1 cellular context compared by ENCODE assay signal in genomic region chr21:44338971-44339910, GRCh38.
TF ChIP-seq lines count a peak whose summit lies in the region.

Gene CFAP410 (minus strand): TSS chr21:44339390. CDS start chr21:44339194, 196 bp downstream.

TF ChIP-seq in HepG2, 621 proteins besides CTCF, POLR2A, EP300 and RAD21 (continued from another document and continues in another):
- TF ChIP-seq, protein P1, sequence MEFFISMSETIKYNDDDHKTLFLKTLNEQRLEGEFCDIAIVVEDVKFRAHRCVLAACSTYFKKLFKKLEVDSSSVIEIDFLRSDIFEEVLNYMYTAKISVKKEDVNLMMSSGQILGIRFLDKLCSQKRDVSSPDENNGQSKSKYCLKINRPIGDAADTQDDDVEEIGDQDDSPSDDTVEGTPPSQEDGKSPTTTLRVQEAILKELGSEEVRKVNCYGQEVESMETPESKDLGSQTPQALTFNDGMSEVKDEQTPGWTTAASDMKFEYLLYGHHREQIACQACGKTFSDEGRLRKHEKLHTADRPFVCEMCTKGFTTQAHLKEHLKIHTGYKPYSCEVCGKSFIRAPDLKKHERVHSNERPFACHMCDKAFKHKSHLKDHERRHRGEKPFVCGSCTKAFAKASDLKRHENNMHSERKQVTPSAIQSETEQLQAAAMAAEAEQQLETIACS (CRISPR knock-in tag; IDR thresholded peaks at IDR 0.05): peak; percentile 49
- TF ChIP-seq SP1 (IDR thresholded peaks at IDR 0.05): 0 out of 2 replicates have a peak, but pooled peaks have one; percentile 33
- TF ChIP-seq SP1 (CRISPR knock-in tag; IDR thresholded peaks at IDR 0.05): no peak; the same call in 1 of the 2 replicates
- TF ChIP-seq, protein P2, sequence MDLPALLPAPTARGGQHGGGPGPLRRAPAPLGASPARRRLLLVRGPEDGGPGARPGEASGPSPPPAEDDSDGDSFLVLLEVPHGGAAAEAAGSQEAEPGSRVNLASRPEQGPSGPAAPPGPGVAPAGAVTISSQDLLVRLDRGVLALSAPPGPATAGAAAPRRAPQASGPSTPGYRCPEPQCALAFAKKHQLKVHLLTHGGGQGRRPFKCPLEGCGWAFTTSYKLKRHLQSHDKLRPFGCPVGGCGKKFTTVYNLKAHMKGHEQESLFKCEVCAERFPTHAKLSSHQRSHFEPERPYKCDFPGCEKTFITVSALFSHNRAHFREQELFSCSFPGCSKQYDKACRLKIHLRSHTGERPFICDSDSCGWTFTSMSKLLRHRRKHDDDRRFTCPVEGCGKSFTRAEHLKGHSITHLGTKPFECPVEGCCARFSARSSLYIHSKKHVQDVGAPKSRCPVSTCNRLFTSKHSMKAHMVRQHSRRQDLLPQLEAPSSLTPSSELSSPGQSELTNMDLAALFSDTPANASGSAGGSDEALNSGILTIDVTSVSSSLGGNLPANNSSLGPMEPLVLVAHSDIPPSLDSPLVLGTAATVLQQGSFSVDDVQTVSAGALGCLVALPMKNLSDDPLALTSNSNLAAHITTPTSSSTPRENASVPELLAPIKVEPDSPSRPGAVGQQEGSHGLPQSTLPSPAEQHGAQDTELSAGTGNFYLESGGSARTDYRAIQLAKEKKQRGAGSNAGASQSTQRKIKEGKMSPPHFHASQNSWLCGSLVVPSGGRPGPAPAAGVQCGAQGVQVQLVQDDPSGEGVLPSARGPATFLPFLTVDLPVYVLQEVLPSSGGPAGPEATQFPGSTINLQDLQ (CRISPR knock-in tag; IDR thresholded peaks at IDR 0.05): no peak
- peak; percentile 93 for TF ChIP-seq BRD4 (CRISPR knock-in tag; IDR thresholded peaks at IDR 0.05)
- no peak; the same call in 1 of the 2 replicates for TF ChIP-seq DZIP1 (CRISPR knock-in tag; IDR thresholded peaks at IDR 0.05)
- peak; percentile 18; the same call in 1 of the 2 replicates for TF ChIP-seq ZNF773 (CRISPR knock-in tag; IDR thresholded peaks at IDR 0.05; ENCODE audit: borderline replicate concordance)
- no peak for TF ChIP-seq MAFF (IDR thresholded peaks at IDR 0.05; ENCODE audit: low read depth, low read length)
- TF ChIP-seq ARNT2 (CRISPR knock-in tag; IDR thresholded peaks at IDR 0.05; ENCODE audit: low read depth): no peak; the same call in 1 of the 2 replicates
- TF ChIP-seq ZNF33B (CRISPR knock-in tag; IDR thresholded peaks at IDR 0.05): no peak; the same call in none of the 2 replicates
- no peak for TF ChIP-seq CEBPG (CRISPR knock-in tag; IDR thresholded peaks at IDR 0.05)
- TF ChIP-seq KMT2A (CRISPR knock-in tag; IDR thresholded peaks at IDR 0.05): peak; percentile 85
- peak; percentile 80 for TF ChIP-seq UBTF (CRISPR knock-in tag; IDR thresholded peaks at IDR 0.05)
- TF ChIP-seq, protein P3, sequence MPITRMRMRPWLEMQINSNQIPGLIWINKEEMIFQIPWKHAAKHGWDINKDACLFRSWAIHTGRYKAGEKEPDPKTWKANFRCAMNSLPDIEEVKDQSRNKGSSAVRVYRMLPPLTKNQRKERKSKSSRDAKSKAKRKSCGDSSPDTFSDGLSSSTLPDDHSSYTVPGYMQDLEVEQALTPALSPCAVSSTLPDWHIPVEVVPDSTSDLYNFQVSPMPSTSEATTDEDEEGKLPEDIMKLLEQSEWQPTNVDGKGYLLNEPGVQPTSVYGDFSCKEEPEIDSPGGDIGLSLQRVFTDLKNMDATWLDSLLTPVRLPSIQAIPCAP (CRISPR knock-in tag; IDR thresholded peaks at IDR 0.05; ENCODE audit: low read depth): no peak
- peak; percentile 67 for TF ChIP-seq ATF2 (CRISPR knock-in tag; IDR thresholded peaks at IDR 0.05)
- no peak for TF ChIP-seq MLXIP (CRISPR knock-in tag; IDR thresholded peaks at IDR 0.05; ENCODE audit: borderline replicate concordance)
- no peak; the same call in 1 of the 2 replicates for TF ChIP-seq GPN1 (CRISPR knock-in tag; IDR thresholded peaks at IDR 0.05; ENCODE audit: borderline replicate concordance)
- TF ChIP-seq SYNCRIP (IDR thresholded peaks at IDR 0.05; ENCODE audit: insufficient read depth, low read depth, low read length): no peak
- TF ChIP-seq MED13 (CRISPR knock-in tag; IDR thresholded peaks at IDR 0.05): no peak
- TF ChIP-seq ZNF674 (CRISPR knock-in tag; IDR thresholded peaks at IDR 0.05; ENCODE audit: low read depth): no peak
- TF ChIP-seq, protein P4, sequence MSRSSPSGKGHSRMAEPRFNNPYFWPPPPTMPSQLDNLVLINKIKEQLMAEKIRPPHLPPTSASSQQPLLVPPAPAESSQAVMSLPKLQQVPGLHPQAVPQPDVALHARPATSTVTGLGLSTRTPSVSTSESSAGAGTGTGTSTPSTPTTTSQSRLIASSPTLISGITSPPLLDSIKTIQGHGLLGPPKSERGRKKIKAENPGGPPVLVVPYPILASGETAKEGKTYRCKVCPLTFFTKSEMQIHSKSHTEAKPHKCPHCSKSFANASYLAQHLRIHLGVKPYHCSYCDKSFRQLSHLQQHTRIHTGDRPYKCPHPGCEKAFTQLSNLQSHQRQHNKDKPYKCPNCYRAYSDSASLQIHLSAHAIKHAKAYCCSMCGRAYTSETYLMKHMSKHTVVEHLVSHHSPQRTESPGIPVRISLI (CRISPR knock-in tag; IDR thresholded peaks at IDR 0.05; ENCODE audit: borderline replicate concordance): no peak
- no peak for TF ChIP-seq ZNF557 (CRISPR knock-in tag; IDR thresholded peaks at IDR 0.05)
- no peak for TF ChIP-seq ZNF101 (CRISPR knock-in tag; IDR thresholded peaks at IDR 0.05; ENCODE audit: borderline replicate concordance, low read depth)
- peak; percentile 63; the same call in 1 of the 2 replicates for TF ChIP-seq ZNF232 (CRISPR knock-in tag; IDR thresholded peaks at IDR 0.05; ENCODE audit: borderline replicate concordance)
- TF ChIP-seq RELA (CRISPR knock-in tag; IDR thresholded peaks at IDR 0.05): peak; percentile 83; the same call in 1 of the 2 replicates
- peak; percentile 46; the same call in 1 of the 2 replicates for TF ChIP-seq RXRB (CRISPR knock-in tag; IDR thresholded peaks at IDR 0.05; ENCODE audit: borderline replicate concordance)
- TF ChIP-seq ZNF335 (CRISPR knock-in tag; IDR thresholded peaks at IDR 0.05): peak; percentile 61; the same call in 1 of the 2 replicates
- TF ChIP-seq ZNF263 (CRISPR knock-in tag; IDR thresholded peaks at IDR 0.05): 0 out of 2 replicates have a peak, but pooled peaks have one; percentile 17
- no peak for TF ChIP-seq ZIK1 (CRISPR knock-in tag; IDR thresholded peaks at IDR 0.05; ENCODE audit: borderline replicate concordance, low read depth)
- TF ChIP-seq, protein P5, sequence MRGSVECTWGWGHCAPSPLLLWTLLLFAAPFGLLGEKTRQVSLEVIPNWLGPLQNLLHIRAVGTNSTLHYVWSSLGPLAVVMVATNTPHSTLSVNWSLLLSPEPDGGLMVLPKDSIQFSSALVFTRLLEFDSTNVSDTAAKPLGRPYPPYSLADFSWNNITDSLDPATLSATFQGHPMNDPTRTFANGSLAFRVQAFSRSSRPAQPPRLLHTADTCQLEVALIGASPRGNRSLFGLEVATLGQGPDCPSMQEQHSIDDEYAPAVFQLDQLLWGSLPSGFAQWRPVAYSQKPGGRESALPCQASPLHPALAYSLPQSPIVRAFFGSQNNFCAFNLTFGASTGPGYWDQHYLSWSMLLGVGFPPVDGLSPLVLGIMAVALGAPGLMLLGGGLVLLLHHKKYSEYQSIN (CRISPR knock-in tag; IDR thresholded peaks at IDR 0.05; ENCODE audit: borderline replicate concordance): no peak
- TF ChIP-seq ZNF253 (CRISPR knock-in tag; IDR thresholded peaks at IDR 0.05; ENCODE audit: borderline replicate concordance): no peak
- peak; percentile 89 for TF ChIP-seq YEATS2 (CRISPR knock-in tag; IDR thresholded peaks at IDR 0.05; ENCODE audit: borderline replicate concordance)
- TF ChIP-seq, protein P6, sequence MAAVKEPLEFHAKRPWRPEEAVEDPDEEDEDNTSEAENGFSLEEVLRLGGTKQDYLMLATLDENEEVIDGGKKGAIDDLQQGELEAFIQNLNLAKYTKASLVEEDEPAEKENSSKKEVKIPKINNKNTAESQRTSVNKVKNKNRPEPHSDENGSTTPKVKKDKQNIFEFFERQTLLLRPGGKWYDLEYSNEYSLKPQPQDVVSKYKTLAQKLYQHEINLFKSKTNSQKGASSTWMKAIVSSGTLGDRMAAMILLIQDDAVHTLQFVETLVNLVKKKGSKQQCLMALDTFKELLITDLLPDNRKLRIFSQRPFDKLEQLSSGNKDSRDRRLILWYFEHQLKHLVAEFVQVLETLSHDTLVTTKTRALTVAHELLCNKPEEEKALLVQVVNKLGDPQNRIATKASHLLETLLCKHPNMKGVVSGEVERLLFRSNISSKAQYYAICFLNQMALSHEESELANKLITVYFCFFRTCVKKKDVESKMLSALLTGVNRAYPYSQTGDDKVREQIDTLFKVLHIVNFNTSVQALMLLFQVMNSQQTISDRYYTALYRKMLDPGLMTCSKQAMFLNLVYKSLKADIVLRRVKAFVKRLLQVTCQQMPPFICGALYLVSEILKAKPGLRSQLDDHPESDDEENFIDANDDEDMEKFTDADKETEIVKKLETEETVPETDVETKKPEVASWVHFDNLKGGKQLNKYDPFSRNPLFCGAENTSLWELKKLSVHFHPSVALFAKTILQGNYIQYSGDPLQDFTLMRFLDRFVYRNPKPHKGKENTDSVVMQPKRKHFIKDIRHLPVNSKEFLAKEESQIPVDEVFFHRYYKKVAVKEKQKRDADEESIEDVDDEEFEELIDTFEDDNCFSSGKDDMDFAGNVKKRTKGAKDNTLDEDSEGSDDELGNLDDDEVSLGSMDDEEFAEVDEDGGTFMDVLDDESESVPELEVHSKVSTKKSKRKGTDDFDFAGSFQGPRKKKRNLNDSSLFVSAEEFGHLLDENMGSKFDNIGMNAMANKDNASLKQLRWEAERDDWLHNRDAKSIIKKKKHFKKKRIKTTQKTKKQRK (IDR thresholded peaks at IDR 0.05; ENCODE audit: low read length): no peak
- TF ChIP-seq EZH2 (conservative IDR thresholded peaks at IDR 0.05; ENCODE audit: low read depth, low read length): no peak
- TF ChIP-seq CBX1 (IDR thresholded peaks at IDR 0.05; ENCODE audit: low read depth): peak; percentile 63
- TF ChIP-seq SOX6 (IDR thresholded peaks at IDR 0.05): no peak
- TF ChIP-seq SOX6 (CRISPR knock-in tag; IDR thresholded peaks at IDR 0.05): 0 out of 2 replicates have a peak, but pooled peaks have one; percentile 50
- peak; percentile 40; the same call in 1 of the 2 replicates for TF ChIP-seq ZSCAN22 (CRISPR knock-in tag; IDR thresholded peaks at IDR 0.05)
- TF ChIP-seq GATA4 (IDR thresholded peaks at IDR 0.05; ENCODE audit: borderline replicate concordance, low read depth): no peak
